In genomic region chr15:68479406-68479805, GRCh38 we compare ENCODE assay signal across 15 cellular contexts. TPM values are rescaled to one million over a fixed set of nuclear protein-coding genes. Genes with fewer than 3 reads are reported as not detected.
DNase-seq lines count a peak whose midpoint lies in the region; ATAC-seq and TF ChIP-seq lines count a peak whose summit lies in the region.
"Had no signal": no experiment of that assay in that cellular context is flagged by ENCODE, and none has a peak within 500 bp of the region (broad histone marks: within the 10 kb centered on the region; RNA-seq: fewer than 3 reads in every experiment).

No MANE protein-coding gene starts in this region.

- no peaks in the 10 kb centered on the region for H3K4me1 ChIP-seq in mesendoderm (ENCODE audit: control insufficient read depth, low read depth, low read length)
- H3K4me1 ChIP-seq: pancreas had no signal

- H3K27me3 ChIP-seq in brain microvascular endothelial cell (replicated peaks) (no peaks in the 10 kb centered on the region), mesendoderm (ENCODE audit: insufficient read depth, low read length, poor library complexity) (no peaks in the 10 kb centered on the region)
- H3K27me3 ChIP-seq: pancreas had no signal

- H2AK5ac ChIP-seq in mesendoderm (ENCODE audit: low read length): no peak overlapping the region

- H3K4me3 ChIP-seq in brain microvascular endothelial cell (ENCODE audit: low read depth, low read length) (no peak overlapping the region), skeletal muscle cell (ENCODE audit: low read depth, low read length) (no peak overlapping the region), mesendoderm (ENCODE audit: low read length) (no peak overlapping the region)
- H3K4me3 ChIP-seq: pancreas, SK-N-MC had no signal

- no peak overlapping the region for H2BK5ac ChIP-seq in mesendoderm (ENCODE audit: low read length)

- no peak overlapping the region for H3K4ac ChIP-seq in mesendoderm (ENCODE audit: low read depth, low read length)

- ATAC-seq in GM19455 (IDR thresholded peaks at IDR 0.05; ENCODE audit: unreplicated experiment): no peak
- no peak for ATAC-seq in HG03521 (IDR thresholded peaks at IDR 0.05; ENCODE audit: unreplicated experiment)
- ATAC-seq: CD8-positive, alpha-beta T cell had no signal

- no peak overlapping the region for H3K9ac ChIP-seq in mesendoderm (ENCODE audit: low read length)

- no peak overlapping the region for H3K18ac ChIP-seq in mesendoderm (ENCODE audit: low read length)

- peak overlapping the region; percentile 60 for H3K27ac ChIP-seq in brain microvascular endothelial cell
- no peak overlapping the region for H3K27ac ChIP-seq in mesendoderm (ENCODE audit: low read depth, low read length)
- H3K27ac ChIP-seq: pancreas, SK-N-MC had no signal

- no peak for TF ChIP-seq CTCF in brain microvascular endothelial cell (IDR thresholded peaks at IDR 0.05; ENCODE audit: low read depth, low read length, missing control alignments)

- in situ Hi-C loops in brain microvascular endothelial cell (cut with HindIII; ENCODE audit: low pct_ligation_motif_present, low sequenced_read_pairs): no loop called here

- DNase-seq in EH (ENCODE audit: low read depth) (peak; percentile 94), brain microvascular endothelial cell (peak; percentile 80), inferior parietal cortex (ENCODE audit: extremely low spot score) (peak; percentile 25), skeletal muscle cell (ENCODE audit: low read depth) (peak; percentile 73), NCI-H1417 treated with DMSO at 0.1 percent for 48 hours (lab: John Stamatoyannopoulos, UW) (no peak), mesendoderm (no peak)
- DNase-seq: activated T-cell treated with anti-CD3 and anti-CD28 coated beads, Interleukin-2, amount 50 U/mL, for 1 hour; CD8-positive, alpha-beta T cell; erythroblast; NCI-H1436; NCI-H748 treated with DMSO at 0.1 percent for 48 hours; pancreas had no signal

- H2BK120ac ChIP-seq in mesendoderm (ENCODE audit: low read depth, low read length): no peak overlapping the region

- WGBS in mesendoderm (ENCODE audit: extremely low coverage, insufficient coverage, low lambda C conversion rate): no CpG with 5 or more reads among the region's 12 CpGs

- H3K4me2 ChIP-seq in mesendoderm (ENCODE audit: low read length): no peak overlapping the region

- H3K36me3 ChIP-seq in brain microvascular endothelial cell (replicated peaks): no peaks in the 10 kb centered on the region
- no peaks in the 10 kb centered on the region for H3K36me3 ChIP-seq in mesendoderm (ENCODE audit: control insufficient read depth, insufficient read depth, low read length)
- H3K36me3 ChIP-seq: pancreas had no signal

- no peak overlapping the region for H3K56ac ChIP-seq in mesendoderm (ENCODE audit: low read length)

- H4K8ac ChIP-seq in mesendoderm (ENCODE audit: low read depth, low read length): no peak overlapping the region

- H3K23ac ChIP-seq in mesendoderm (ENCODE audit: low read length): no peak overlapping the region

- H2BK15ac ChIP-seq in mesendoderm (replicated peaks; ENCODE audit: low read depth): no peak overlapping the region

- no peak overlapping the region for H4K5ac ChIP-seq in mesendoderm (ENCODE audit: low read length)

- no peaks in the 10 kb centered on the region for H3K79me2 ChIP-seq in mesendoderm (ENCODE audit: control insufficient read depth, insufficient read depth, low read length)

- H3K79me1 ChIP-seq in mesendoderm (ENCODE audit: low read length): no peaks in the 10 kb centered on the region

RNA-seq across cellular contexts. Expression of gene ITGA11, which starts 47.4 kb away (rescaled TPM):
- 0.10 TPM for polyA plus RNA-seq in mesendoderm (2013, experiment 1 of 2)
- polyA plus RNA-seq in mesendoderm (2013, experiment 2 of 2): 0.07 TPM

Comparison
In these comparisons a context has a peak if more than half of its experiments do, and no peak if none do; other contexts are left out.
1. DNase-seq: peak in EH (single experiment), brain microvascular endothelial cell (single experiment), inferior parietal cortex (single experiment) and skeletal muscle cell (single experiment); none in NCI-H1417 treated with DMSO at 0.1 percent for 48 hours (single experiment) and mesendoderm (single experiment).